Comparison of ENCODE assay signal across 28 cellular contexts in genomic region chr5:11130111-11130510, GRCh38.
"Had no signal": no experiment of that assay in that cellular context is flagged by ENCODE, and none has a peak within 500 bp of the region (broad histone marks: within the 10 kb centered on the region; RNA-seq: fewer than 3 reads in every experiment).

No MANE protein-coding gene starts in this region.

- H3K27ac Mint-ChIP-seq: activated CD4-positive, alpha-beta memory T cell treated with anti-CD3 and anti-CD28 coated beads, Interleukin-2, amount 10 ng/mL, durations not matched to agents 7 days and 5 days; activated CD4-positive, alpha-beta T cell treated with anti-CD3 and anti-CD28 coated beads, Interleukin-2, amount 10 ng/mL, durations not matched to agents 7 days and 5 days; activated T-helper 17 cell treated with anti-CD3 and anti-CD28 coated beads, Interleukin-2, amount 50 U/mL, for 72 hours; mesothelial cell of epicardium; naive B cell had no signal

- H3K36me3 ChIP-seq: heart right ventricle, ovary, uterus had no signal

- H3K4me1 Mint-ChIP-seq: activated CD4-positive, alpha-beta memory T cell treated with anti-CD3 and anti-CD28 coated beads, Interleukin-2, amount 10 ng/mL, durations not matched to agents 7 days and 5 days; activated CD4-positive, alpha-beta T cell treated with anti-CD3 and anti-CD28 coated beads, Interleukin-2, amount 10 ng/mL, durations not matched to agents 7 days and 5 days; activated T-helper 17 cell treated with anti-CD3 and anti-CD28 coated beads, Interleukin-2, amount 50 U/mL, for 72 hours; mesothelial cell of epicardium; naive B cell; nephron progenitor cell had no signal

- H3K9me3 Mint-ChIP-seq: activated CD4-positive, alpha-beta memory T cell treated with anti-CD3 and anti-CD28 coated beads, Interleukin-2, amount 10 ng/mL, durations not matched to agents 7 days and 5 days; activated CD4-positive, alpha-beta T cell treated with anti-CD3 and anti-CD28 coated beads, Interleukin-2, amount 10 ng/mL, durations not matched to agents 7 days and 5 days; activated T-cell treated with anti-CD3 and anti-CD28 coated beads, Interleukin-2, amount 50 U/mL, for 4 hours; activated T-helper 17 cell treated with anti-CD3 and anti-CD28 coated beads, Interleukin-2, amount 50 U/mL, for 72 hours; mesothelial cell of epicardium; nephron progenitor cell had no signal

- H3K9me3 ChIP-seq: heart right ventricle, ovary, testis, uterus had no signal

- H3K4me1 ChIP-seq: heart right ventricle, testis, uterus had no signal

- H3K27me3 Mint-ChIP-seq: activated CD4-positive, alpha-beta memory T cell treated with anti-CD3 and anti-CD28 coated beads, Interleukin-2, amount 10 ng/mL, durations not matched to agents 7 days and 5 days; activated T-helper 17 cell treated with anti-CD3 and anti-CD28 coated beads, Interleukin-2, amount 50 U/mL, for 72 hours; progenitor cell of endocrine pancreas had no signal

- H3K4me3 ChIP-seq: heart right ventricle, ovary, skin epidermis, testis, uterus had no signal

- H3K27me3 ChIP-seq: heart right ventricle, ovary, testis, uterus had no signal

- H3K4me3 Mint-ChIP-seq: activated CD4-positive, alpha-beta memory T cell treated with anti-CD3 and anti-CD28 coated beads, Interleukin-2, amount 10 ng/mL, durations not matched to agents 7 days and 5 days; activated CD4-positive, alpha-beta T cell treated with anti-CD3 and anti-CD28 coated beads, Interleukin-2, amount 10 ng/mL, durations not matched to agents 7 days and 5 days; activated T-cell treated with anti-CD3 and anti-CD28 coated beads, Interleukin-2, amount 50 U/mL, for 4 hours; activated T-helper 17 cell treated with anti-CD3 and anti-CD28 coated beads, Interleukin-2, amount 50 U/mL, for 72 hours; mesothelial cell of epicardium; naive B cell; nephron progenitor cell had no signal

- H3K27ac ChIP-seq: heart right ventricle, ovary, skin epidermis, testis, uterus had no signal

- H3K36me3 Mint-ChIP-seq: mesothelial cell of epicardium, naive B cell had no signal

- DNase-seq: activated CD4-positive, alpha-beta memory T cell treated with anti-CD3 and anti-CD28 coated beads, Interleukin-2, amount 10 ng/mL, durations not matched to agents 7 days and 5 days; activated CD4-positive, alpha-beta T cell treated with anti-CD3 and anti-CD28 coated beads, Interleukin-2, amount 10 ng/mL, durations not matched to agents 7 days and 5 days; activated CD4-positive, CD25-positive, alpha-beta regulatory T cell treated with anti-CD3 and anti-CD28 coated beads, Interleukin-2, amount 50 U/mL, for 72 hours; activated CD8-positive, alpha-beta memory T cell treated with anti-CD3 and anti-CD28 coated beads, Interleukin-2, amount 50 U/mL, for 48 hours; activated gamma-delta T cell treated with Interleukin-2 at 50 U/mL for 16 hours; activated naive CD4-positive, alpha-beta T cell treated with anti-CD3 and anti-CD28 coated beads, Interleukin-2, amount 50 U/mL, for 16 hours; activated T-cell treated with anti-CD3 and anti-CD28 coated beads, Interleukin-2, amount 50 U/mL, for 4 hours; amniotic stem cell; cerebellar nuclear complex; cortex of kidney; foreskin fibroblast; heart right ventricle; left cardiac atrium; mammary epithelial cell; naive B cell; nephron progenitor cell; ovary; stimulated activated CD4-positive, alpha-beta T cell treated with anti-CD3 and anti-CD28 coated beads, Interleukin-12 subunit alpha, Interleukin-12 subunit beta, amount 100 ng/mL, for 4 hours; stimulated activated CD4-positive, alpha-beta T cell treated with anti-CD3 and anti-CD28 coated beads, Interleukin-4, amount 100 ng/mL, for 1 hour; stimulated activated naive CD8-positive, alpha-beta T cell treated with anti-CD3 and anti-CD28 coated beads, Interleukin-15, Interleukin-2, amounts not matched to agents 100 U/mL and 50 U/mL, for 24 hours; T-helper 2 cell; trophoblast cell; uterus had no signal
